ENCODE assay signal across 29 cellular contexts in the genomic region with DNA sequence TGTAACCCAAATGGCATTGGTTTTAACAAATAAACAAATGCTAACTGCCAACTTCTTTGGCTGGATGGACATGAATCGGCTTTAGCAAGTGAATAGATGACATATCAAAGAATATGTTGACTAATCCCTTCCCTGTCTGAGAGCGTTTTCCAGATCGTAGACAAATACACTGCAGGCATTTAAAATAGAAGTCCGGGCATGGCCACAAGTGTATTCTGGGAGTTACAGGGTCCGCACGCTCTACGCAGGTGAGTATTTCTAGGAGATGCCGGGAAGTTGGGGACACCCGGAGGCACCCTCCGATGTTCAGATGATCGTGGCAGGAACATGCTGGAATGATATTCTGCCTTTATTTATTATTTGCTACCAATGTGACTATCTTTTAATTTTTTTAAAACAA. TPM values are rescaled to one million over a fixed set of nuclear protein-coding genes. Genes with fewer than 3 reads are reported as not detected.
"Had no signal": no experiment of that assay in that cellular context is flagged by ENCODE, and none has a peak within 500 bp of the region (broad histone marks: within the 10 kb centered on the region; RNA-seq: fewer than 3 reads in every experiment).

No MANE protein-coding gene starts in this region.

- H3K36me3 Mint-ChIP-seq: naive B cell; natural killer cell treated with Interleukin-12 subunit alpha and Interleukin-12 subunit beta and Interleukin-15 and Interleukin-18, amount 100 ng/mL, for 72 hours; stimulated activated effector memory CD8-positive, alpha-beta T cell treated with anti-CD3 and anti-CD28 coated beads, Interleukin-12 subunit alpha, Interleukin-12 subunit beta, amount 100 ng/mL, for 72 hours; type B pancreatic cell had no signal

- H3K27me3 ChIP-seq: foreskin keratinocyte, hepatocyte, neutrophil, right lobe of liver, testis, tibial artery had no signal

- H3K4me3 Mint-ChIP-seq: naive B cell; natural killer cell treated with Interleukin-12 subunit alpha and Interleukin-12 subunit beta and Interleukin-15 and Interleukin-18, amount 100 ng/mL, for 72 hours; neural crest cell; stimulated activated effector memory CD8-positive, alpha-beta T cell treated with anti-CD3 and anti-CD28 coated beads, Interleukin-12 subunit alpha, Interleukin-12 subunit beta, amount 100 ng/mL, for 72 hours; type B pancreatic cell had no signal

- H3K4me3 ChIP-seq: esophagus muscularis mucosa, gastroesophageal sphincter, heart left ventricle, hepatocyte, lower lobe of right lung, right lobe of liver, smooth muscle cell, testis, tibial artery had no signal

- H3K4me1 Mint-ChIP-seq: naive B cell; neural crest cell; stimulated activated effector memory CD8-positive, alpha-beta T cell treated with anti-CD3 and anti-CD28 coated beads, Interleukin-12 subunit alpha, Interleukin-12 subunit beta, amount 100 ng/mL, for 72 hours had no signal

- H3K27ac Mint-ChIP-seq: natural killer cell treated with Interleukin-12 subunit alpha and Interleukin-12 subunit beta and Interleukin-15 and Interleukin-18, amount 100 ng/mL, for 72 hours; progenitor cell of endocrine pancreas; stimulated activated effector memory CD8-positive, alpha-beta T cell treated with anti-CD3 and anti-CD28 coated beads, Interleukin-12 subunit alpha, Interleukin-12 subunit beta, amount 100 ng/mL, for 72 hours; type B pancreatic cell had no signal

- H3K9me3 Mint-ChIP-seq: type B pancreatic cell had no signal

- DNase-seq: effector CD8-positive, alpha-beta T cell; foreskin keratinocyte; heart left ventricle; kidney; left colon; left ventricle myocardium superior; lower lobe of right lung; naive B cell; stimulated activated CD4-positive, alpha-beta T cell treated with anti-CD3 and anti-CD28 coated beads, Interleukin-2, amount 100 ng/mL, for 24 hours; stimulated activated CD4-positive, alpha-beta T cell treated with anti-CD3 and anti-CD28 coated beads, Interleukin-4, amount 100 ng/mL, for 24 hours; stimulated activated naive CD4-positive, alpha-beta T cell treated with Interleukin-2 at 50 U/mL for 16 hours; substantia nigra; testis; tibial artery had no signal

- H3K27ac ChIP-seq: esophagus muscularis mucosa, foreskin keratinocyte, gastroesophageal sphincter, heart left ventricle, hepatocyte, lower lobe of right lung, neutrophil, parathyroid adenoma, right lobe of liver, testis, tibial artery had no signal

- ATAC-seq: foreskin keratinocyte; gastroesophageal sphincter; heart left ventricle; left colon; left ventricle myocardium superior; lower lobe of right lung; natural killer cell treated with Interleukin-12 subunit alpha and Interleukin-12 subunit beta and Interleukin-15 and Interleukin-18, amount 100 ng/mL, for 72 hours; right lobe of liver; stimulated activated effector memory CD8-positive, alpha-beta T cell treated with anti-CD3 and anti-CD28 coated beads, Interleukin-12 subunit alpha, Interleukin-12 subunit beta, amount 100 ng/mL, for 72 hours had no signal

RNA-seq across cellular contexts. Expression of gene ZNF536, which starts 53.2 kb away (rescaled TPM):
- total RNA-seq: endothelial cell of umbilical vein; epithelial cell of proximal tubule; foreskin keratinocyte; mononuclear cell; natural killer cell treated with Interleukin-12 subunit alpha and Interleukin-12 subunit beta and Interleukin-15 and Interleukin-18, amount 100 ng/mL, for 72 hours; smooth muscle cell had no signal
